Comparison of ENCODE assay signal across 8 cellular contexts in the genomic region with DNA sequence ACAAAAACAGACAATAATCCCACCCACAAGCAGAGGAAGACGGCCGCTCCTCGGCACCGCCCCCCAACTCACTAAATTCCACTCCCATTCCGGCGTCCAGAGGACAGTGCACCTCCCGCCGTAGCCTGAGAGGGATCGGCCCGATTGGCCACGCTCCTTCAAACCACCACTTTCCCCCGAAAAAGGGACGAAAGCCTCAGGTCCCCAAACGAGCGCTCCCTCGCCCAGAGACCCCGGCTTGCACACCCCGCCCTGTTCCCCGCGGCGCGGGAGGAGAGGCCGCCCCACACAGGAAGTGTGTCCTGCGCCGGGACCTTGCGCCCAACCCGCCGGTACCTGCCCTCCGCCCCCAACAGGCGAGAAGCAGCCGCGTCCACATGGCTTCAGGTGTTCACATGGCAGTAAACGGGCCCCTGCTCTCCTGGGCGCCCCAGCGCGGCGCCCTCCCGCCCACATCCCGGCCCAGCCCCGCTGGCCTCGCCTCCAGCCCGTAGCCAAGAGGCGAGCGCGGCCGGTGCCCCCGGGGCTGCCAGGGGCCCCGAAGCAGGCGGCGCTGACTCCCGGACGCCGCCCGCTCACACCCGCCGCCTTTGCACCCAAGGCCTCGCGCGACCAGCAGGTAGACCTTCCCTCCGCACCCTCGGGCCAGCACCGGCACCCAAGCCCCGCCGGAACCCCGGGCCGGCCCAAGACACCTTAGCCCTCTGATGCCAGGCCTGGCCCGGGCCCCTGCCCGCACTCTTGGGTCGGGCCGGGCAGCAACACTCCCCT. TPM values are rescaled to one million over a fixed set of nuclear protein-coding genes. Genes with fewer than 3 reads are reported as not detected.
DNase-seq lines count a peak whose midpoint lies in the region; ATAC-seq and TF ChIP-seq lines count a peak whose summit lies in the region.

No MANE protein-coding gene starts in this region.

- H3K27me3 Mint-ChIP-seq in neural progenitor cell (ENCODE audit: insufficient read depth, low read depth), result peaks cover 5% of the 10 kb centered on the region

- ATAC-seq in HG03139 (IDR thresholded peaks at IDR 0.05; ENCODE audit: unreplicated experiment), result peak; percentile 39

- H3K9me3 ChIP-seq in OCI-LY1 (ENCODE audit: low read length), result no peaks in the 10 kb centered on the region
- no peaks in the 10 kb centered on the region for H3K9me3 ChIP-seq in neural progenitor cell (ENCODE audit: low read depth)
- H3K9me3 ChIP-seq in testis, result no peaks in the 10 kb centered on the region

- DNase-seq in AG20443 (ENCODE audit: low spot score), result peak; percentile 71
- DNase-seq in activated T-cell treated with anti-CD3 and anti-CD28 coated beads, Interleukin-2, amount 50 U/mL, for 48 hours, result peak; percentile 79 to 84
- no peak for DNase-seq in fibroblast of mammary gland (ENCODE audit: low read depth)
- DNase-seq in neural progenitor cell (ENCODE audit: low spot score), result peak; percentile 81
- DNase-seq in testis, result peak; percentile 59

- H2AFZ ChIP-seq in OCI-LY1 (ENCODE audit: low read length), result no peak overlapping the region
- no peak overlapping the region for H2AFZ ChIP-seq in neural progenitor cell (replicated peaks)

- H3K27ac ChIP-seq in OCI-LY1 (ENCODE audit: low read depth, low read length, poor library complexity, severe bottlenecking), result no peak overlapping the region
- peak overlapping the region; percentile 14 for H3K27ac ChIP-seq in neural progenitor cell
- H3K27ac ChIP-seq in testis, result peak overlapping the region; percentile 87 to 92

- peaks cover 53% of the 10 kb centered on the region for H3K4me1 Mint-ChIP-seq in neural progenitor cell

- intact Hi-C loops in testis (cut with DNase I; ENCODE audit: low total_unique reads), result no loop called here

- H3F3A ChIP-seq in OCI-LY1 (ENCODE audit: insufficient read depth, low read length) (peaks cover 5% of the 10 kb centered on the region; the same call in 1 of the 2 replicates), neural progenitor cell (ENCODE audit: low read depth) (peaks cover 57% of the 10 kb centered on the region)

- TF ChIP-seq CTCF in OCI-LY1 (IDR thresholded peaks at IDR 0.05; ENCODE audit: low read length), result no peak
- TF ChIP-seq CTCF in fibroblast of mammary gland (conservative IDR thresholded peaks at IDR 0.05; ENCODE audit: control insufficient read depth, insufficient read depth, low read depth, low read length), result no peak
- TF ChIP-seq CTCF in neural progenitor cell (IDR thresholded peaks at IDR 0.05), result peak; percentile 29
- peak in 1 of 3 experiments; percentile 7 for TF ChIP-seq CTCF in testis (IDR thresholded peaks at IDR 0.05)

- 0 to 1% methylated on average over 24 to 65 of the region's 70 CpGs for WGBS in testis, 2 donors

- no peaks in the 10 kb centered on the region for H3K36me3 ChIP-seq in OCI-LY1 (ENCODE audit: insufficient read depth, low read length)
- no peaks in the 10 kb centered on the region for H3K36me3 ChIP-seq in neural progenitor cell
- no peaks in the 10 kb centered on the region for H3K36me3 ChIP-seq in testis (ENCODE audit: low read depth, missing control alignments)

- no peaks in the 10 kb centered on the region for H3K9me2 ChIP-seq in OCI-LY1 (ENCODE audit: low read depth, low read length)

- H3K4me1 ChIP-seq in OCI-LY1 (ENCODE audit: insufficient read depth, low read length, severe bottlenecking) (peaks cover 15% of the 10 kb centered on the region), neural progenitor cell (peaks cover 37% of the 10 kb centered on the region), testis (peaks cover 11% of the 10 kb centered on the region)

- H3K9me3 Mint-ChIP-seq in neural progenitor cell, result no peaks in the 10 kb centered on the region

- H3K27me3 ChIP-seq in OCI-LY1 (ENCODE audit: insufficient read depth, low read length) (no peaks in the 10 kb centered on the region), neural progenitor cell (no peaks in the 10 kb centered on the region), testis (no peaks in the 10 kb centered on the region)

- H3K4me3 Mint-ChIP-seq in neural progenitor cell, result peak overlapping the region; percentile 90

- H4K20me1 ChIP-seq in OCI-LY1 (ENCODE audit: insufficient read depth, low read length), result no peaks in the 10 kb centered on the region
- peaks cover 66% of the 10 kb centered on the region for H4K20me1 ChIP-seq in neural progenitor cell (ENCODE audit: low read depth)

- H3K4me3 ChIP-seq in OCI-LY1 (ENCODE audit: low read depth, low read length, poor library complexity, severe bottlenecking) (peak overlapping the region; percentile 77), fibroblast of mammary gland (ENCODE audit: control insufficient read depth, low read depth, low read length) (peak overlapping the region; percentile 77), neural progenitor cell (peak overlapping the region; percentile 88), testis (peak overlapping the region; percentile 94 to 95)

- H3K4me2 ChIP-seq in OCI-LY1 (ENCODE audit: low read length), result peak overlapping the region; percentile 90
- peak overlapping the region; percentile 94 for H3K4me2 ChIP-seq in neural progenitor cell

- in situ Hi-C loops in GM18951 (cut with MboI; ENCODE audit: low sequenced_read_pairs, unreplicated experiment), result no loop called here

- TF ChIP-seq POLR2A in GM18951 (IDR thresholded peaks at IDR 0.05; ENCODE audit: extremely low read depth, insufficient read depth, insufficient read length) (peak; percentile 50), testis (IDR thresholded peaks at IDR 0.05) (no peak)

- peaks cover 29% of the 10 kb centered on the region for H3K79me2 ChIP-seq in OCI-LY1 (ENCODE audit: insufficient read depth, low read length)
- H3K79me2 ChIP-seq in neural progenitor cell (ENCODE audit: low read depth), result peaks cover 55% of the 10 kb centered on the region

- H3K27ac Mint-ChIP-seq in neural progenitor cell, result no peak overlapping the region

- H3K9ac ChIP-seq in OCI-LY1 (ENCODE audit: low read length) (peak overlapping the region; percentile 82), neural progenitor cell (peak overlapping the region; percentile 50)

- peaks cover 1% of the 10 kb centered on the region for H3K36me3 Mint-ChIP-seq in neural progenitor cell

RNA-seq across cellular contexts. Expression of a gene that starts 0.9 kb away (rescaled TPM):
- total RNA-seq in neural progenitor cell (ENCODE audit: low replicate concordance) (53.7 and 67.4 TPM in 2 replicates), testis (10 to 100 TPM; 40.5 to 44.8 TPM)
- polyA plus RNA-seq in testis (ENCODE audit: insufficient read depth, low read depth, low replicate concordance), result 41.6 TPM
